18 cellular contexts compared by ENCODE assay signal in the genomic region with DNA sequence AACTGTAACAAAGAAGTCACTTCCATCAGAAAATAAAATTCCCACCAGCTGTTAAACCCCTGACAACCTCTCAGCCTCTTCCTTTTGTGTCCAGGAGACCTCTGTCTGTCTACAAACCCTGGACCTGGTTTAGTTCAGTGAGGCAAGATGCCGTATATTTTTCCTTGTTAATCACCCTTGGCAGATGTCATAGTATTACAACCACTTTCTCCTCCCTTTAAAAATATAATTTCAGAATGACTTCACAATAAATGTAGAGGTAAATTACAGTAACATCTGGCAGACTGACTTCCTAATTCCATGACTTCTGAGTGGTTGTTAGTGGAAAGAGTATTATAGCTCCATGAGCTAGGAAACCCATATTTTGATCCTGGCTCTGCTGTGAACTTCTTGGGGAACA.
"Had no signal": no experiment of that assay in that cellular context is flagged by ENCODE, and none has a peak within 500 bp of the region (broad histone marks: within the 10 kb centered on the region; RNA-seq: fewer than 3 reads in every experiment).

No MANE protein-coding gene starts in this region.

- H3K4me1 Mint-ChIP-seq: activated B cell treated with CpG ODN at 0.5 μM for 24 hours; immature natural killer cell; stimulated activated memory B cell treated with anti-CD40 and anti-IgM and Interleukin-4, amounts not matched to agents 10 μg/mL and 1 μg/mL and 100 μg/mL, for 72 hours had no signal

- H3K27ac Mint-ChIP-seq: activated B cell treated with CpG ODN at 0.5 μM for 24 hours; activated CD4-positive, alpha-beta T cell treated with anti-CD3 and anti-CD28 coated beads, Interleukin-2, amount 10 ng/mL, durations not matched to agents 24 days and 14 days; activated naive CD4-positive, alpha-beta T cell treated with anti-CD3 and anti-CD28 coated beads for 36 hours; activated T-helper 2 cell treated with anti-CD3 and anti-CD28 coated beads, Interferon-gamma antibody, Interleukin-2, Interleukin-4, amounts not matched to agents 10 μg/mL and 5 μg/mL and 100 μg/mL, durations not matched to agents 14 hours and 24 hours and 36 hours; dendritic cell treated with granulocyte-macrophage colony-stimulating factor and Interleukin-4, amounts not matched to agents 40 ng/mL and 50 ng/mL, for 4 days; immature natural killer cell; naive thymus-derived CD4-positive, alpha-beta T cell; stimulated activated memory B cell treated with anti-CD40 and anti-IgM and Interleukin-4, amounts not matched to agents 10 μg/mL and 1 μg/mL and 100 μg/mL, for 72 hours had no signal

- H3K9me3 Mint-ChIP-seq: activated B cell treated with CpG ODN at 0.5 μM for 24 hours; activated naive CD4-positive, alpha-beta T cell treated with anti-CD3 and anti-CD28 coated beads for 36 hours; dendritic cell treated with granulocyte-macrophage colony-stimulating factor and Interleukin-4, amounts not matched to agents 40 ng/mL and 50 ng/mL, for 4 days; stimulated activated memory B cell treated with anti-CD40 and anti-IgM and Interleukin-4, amounts not matched to agents 10 μg/mL and 1 μg/mL and 100 μg/mL, for 72 hours had no signal

- H3K27me3 ChIP-seq: ascending aorta, breast epithelium, uterus had no signal

- H3K27me3 Mint-ChIP-seq: activated CD4-positive, alpha-beta T cell treated with anti-CD3 and anti-CD28 coated beads, Interleukin-2, amount 10 ng/mL, durations not matched to agents 24 days and 14 days; dendritic cell treated with granulocyte-macrophage colony-stimulating factor and Interleukin-4, amounts not matched to agents 40 ng/mL and 50 ng/mL, for 4 days; naive thymus-derived CD4-positive, alpha-beta T cell had no signal

- ATAC-seq: lower lobe of right lung; naive thymus-derived CD4-positive, alpha-beta T cell; stimulated activated memory B cell treated with anti-CD40 and anti-IgM and Interleukin-4, amounts not matched to agents 10 μg/mL and 1 μg/mL and 100 μg/mL, for 72 hours had no signal

- H2AFZ ChIP-seq: parathyroid adenoma had no signal

- H3K4me3 ChIP-seq: ascending aorta, breast epithelium, lower lobe of right lung, uterus had no signal

- H3K4me3 Mint-ChIP-seq: activated B cell treated with CpG ODN at 0.5 μM for 24 hours; activated CD4-positive, alpha-beta T cell treated with anti-CD3 and anti-CD28 coated beads, Interleukin-2, amount 10 ng/mL, durations not matched to agents 24 days and 14 days; activated naive CD4-positive, alpha-beta T cell treated with anti-CD3 and anti-CD28 coated beads for 36 hours; dendritic cell treated with granulocyte-macrophage colony-stimulating factor and Interleukin-4, amounts not matched to agents 40 ng/mL and 50 ng/mL, for 4 days; immature natural killer cell; naive thymus-derived CD4-positive, alpha-beta T cell; stimulated activated memory B cell treated with anti-CD40 and anti-IgM and Interleukin-4, amounts not matched to agents 10 μg/mL and 1 μg/mL and 100 μg/mL, for 72 hours had no signal

- DNase-seq: activated B cell treated with CpG ODN at 0.5 μM for 24 hours; activated CD4-positive, alpha-beta T cell treated with anti-CD3 and anti-CD28 coated beads, Interleukin-2, amount 10 ng/mL, durations not matched to agents 24 days and 14 days; activated naive CD4-positive, alpha-beta T cell treated with anti-CD3 and anti-CD28 coated beads for 36 hours; cerebellar nuclear complex; effector memory CD4-positive, alpha-beta T cell; head of caudate nucleus; immature natural killer cell; lower lobe of right lung; midbrain; naive thymus-derived CD4-positive, alpha-beta T cell; stimulated activated CD4-positive, alpha-beta T cell treated with anti-CD3 and anti-CD28 coated beads, Interleukin-2, amount 100 ng/mL, for 48 hours; uterus had no signal

- H3K27ac ChIP-seq: ascending aorta, breast epithelium, lower lobe of right lung, parathyroid adenoma had no signal

- H3K36me3 Mint-ChIP-seq: immature natural killer cell; stimulated activated memory B cell treated with anti-CD40 and anti-IgM and Interleukin-4, amounts not matched to agents 10 μg/mL and 1 μg/mL and 100 μg/mL, for 72 hours had no signal

- H3K4me1 ChIP-seq: breast epithelium had no signal

- H3K9ac ChIP-seq: parathyroid adenoma had no signal

- H3K9me3 ChIP-seq: ascending aorta, breast epithelium, lower lobe of right lung, uterus had no signal

- H3K36me3 ChIP-seq: ascending aorta, breast epithelium, lower lobe of right lung, uterus had no signal
